In genomic region chr5:173522518-173522917, GRCh38 we compare ENCODE assay signal across 8 cellular contexts.
"Had no signal": no experiment of that assay in that cellular context is flagged by ENCODE, and none has a peak within 500 bp of the region (broad histone marks: within the 10 kb centered on the region; RNA-seq: fewer than 3 reads in every experiment).

No MANE protein-coding gene starts in this region.

- H3K4me3 ChIP-seq: GM23248, HAP-1 had no signal

- H3K9me3 ChIP-seq: HAP-1 had no signal

- H3K36me3 ChIP-seq: HAP-1 had no signal

- ATAC-seq: HCT116, HepG2 had no signal

- H3K27ac ChIP-seq: GM23248, HL-60 had no signal

- DNase-seq: GM23248, GOT3, H7, HFFc6 had no signal
